ENCODE assay signal across 2 cellular contexts in genomic region chr6:161011509-161012480, GRCh38.
TF ChIP-seq lines count a peak whose summit lies in the region.

No MANE protein-coding gene starts in this region.

TF ChIP-seq in GM12878, 131 proteins besides CTCF, POLR2A, EP300 and RAD21:
- TF ChIP-seq, protein P1, sequence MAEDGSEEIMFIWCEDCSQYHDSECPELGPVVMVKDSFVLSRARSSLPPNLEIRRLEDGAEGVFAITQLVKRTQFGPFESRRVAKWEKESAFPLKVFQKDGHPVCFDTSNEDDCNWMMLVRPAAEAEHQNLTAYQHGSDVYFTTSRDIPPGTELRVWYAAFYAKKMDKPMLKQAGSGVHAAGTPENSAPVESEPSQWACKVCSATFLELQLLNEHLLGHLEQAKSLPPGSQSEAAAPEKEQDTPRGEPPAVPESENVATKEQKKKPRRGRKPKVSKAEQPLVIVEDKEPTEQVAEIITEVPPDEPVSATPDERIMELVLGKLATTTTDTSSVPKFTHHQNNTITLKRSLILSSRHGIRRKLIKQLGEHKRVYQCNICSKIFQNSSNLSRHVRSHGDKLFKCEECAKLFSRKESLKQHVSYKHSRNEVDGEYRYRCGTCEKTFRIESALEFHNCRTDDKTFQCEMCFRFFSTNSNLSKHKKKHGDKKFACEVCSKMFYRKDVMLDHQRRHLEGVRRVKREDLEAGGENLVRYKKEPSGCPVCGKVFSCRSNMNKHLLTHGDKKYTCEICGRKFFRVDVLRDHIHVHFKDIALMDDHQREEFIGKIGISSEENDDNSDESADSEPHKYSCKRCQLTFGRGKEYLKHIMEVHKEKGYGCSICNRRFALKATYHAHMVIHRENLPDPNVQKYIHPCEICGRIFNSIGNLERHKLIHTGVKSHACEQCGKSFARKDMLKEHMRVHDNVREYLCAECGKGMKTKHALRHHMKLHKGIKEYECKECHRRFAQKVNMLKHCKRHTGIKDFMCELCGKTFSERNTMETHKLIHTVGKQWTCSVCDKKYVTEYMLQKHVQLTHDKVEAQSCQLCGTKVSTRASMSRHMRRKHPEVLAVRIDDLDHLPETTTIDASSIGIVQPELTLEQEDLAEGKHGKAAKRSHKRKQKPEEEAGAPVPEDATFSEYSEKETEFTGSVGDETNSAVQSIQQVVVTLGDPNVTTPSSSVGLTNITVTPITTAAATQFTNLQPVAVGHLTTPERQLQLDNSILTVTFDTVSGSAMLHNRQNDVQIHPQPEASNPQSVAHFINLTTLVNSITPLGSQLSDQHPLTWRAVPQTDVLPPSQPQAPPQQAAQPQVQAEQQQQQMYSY (CRISPR knock-in tag; IDR thresholded peaks at IDR 0.05): no peak
- no peak for TF ChIP-seq SMC3 (IDR thresholded peaks at IDR 0.05; ENCODE audit: borderline replicate concordance, low read length)
- no peak for TF ChIP-seq BMI1 (IDR thresholded peaks at IDR 0.05; ENCODE audit: borderline replicate concordance)
- no peak for TF ChIP-seq STAT3 (IDR thresholded peaks at IDR 0.05; ENCODE audit: low read depth, low read length)
- no peak for TF ChIP-seq ZNF622 (IDR thresholded peaks at IDR 0.05)
- no peak for TF ChIP-seq RAD51 (IDR thresholded peaks at IDR 0.05)
- no peak for TF ChIP-seq TCF12 (IDR thresholded peaks at IDR 0.05; ENCODE audit: low read depth, low read length)
- TF ChIP-seq ZNF217 (IDR thresholded peaks at IDR 0.05): no peak
- no peak for TF ChIP-seq NKRF (conservative IDR thresholded peaks at IDR 0.05)
- no peak for TF ChIP-seq RELA (IDR thresholded peaks at IDR 0.05; ENCODE audit: borderline replicate concordance, partially characterized antibody)
- no peak for TF ChIP-seq EZH2 (IDR thresholded peaks at IDR 0.05; ENCODE audit: borderline replicate concordance, control insufficient read depth, low read depth, low read length)
- no peak for TF ChIP-seq MTA3 (IDR thresholded peaks at IDR 0.05; ENCODE audit: borderline replicate concordance, low read length)
- TF ChIP-seq CEBPB (IDR thresholded peaks at IDR 0.05; ENCODE audit: borderline replicate concordance in 1 of 2, low read depth in 2 of 2, low read length in 2 of 2): no peak
- no peak for TF ChIP-seq PAX8 (IDR thresholded peaks at IDR 0.05)
- no peak for TF ChIP-seq NR2C1 (IDR thresholded peaks at IDR 0.05)
TF ChIP-seq in GM12878: peak in this region for 0.

TF ChIP-seq in HEK293T, 16 proteins besides CTCF, POLR2A, EP300 and RAD21:
- no peak for TF ChIP-seq FOXK2 (IDR thresholded peaks at IDR 0.05)
- no peak for TF ChIP-seq FOXA1 (IDR thresholded peaks at IDR 0.05)
- TF ChIP-seq ELF4 (IDR thresholded peaks at IDR 0.05): no peak
- no peak for TF ChIP-seq ZNF384 (IDR thresholded peaks at IDR 0.05)
- TF ChIP-seq SP1 (IDR thresholded peaks at IDR 0.05): no peak
- TF ChIP-seq SUZ12 (IDR thresholded peaks at IDR 0.05): no peak
- no peak for TF ChIP-seq ARNT (IDR thresholded peaks at IDR 0.05)
- no peak for TF ChIP-seq NFRKB (IDR thresholded peaks at IDR 0.05)
- TF ChIP-seq BHLHE40 (IDR thresholded peaks at IDR 0.05; ENCODE audit: borderline replicate concordance): no peak
- no peak for TF ChIP-seq FOXM1 (IDR thresholded peaks at IDR 0.05; ENCODE audit: borderline replicate concordance)
- TF ChIP-seq LEF1 (IDR thresholded peaks at IDR 0.05; ENCODE audit: borderline replicate concordance): no peak
- TF ChIP-seq CTBP1 (IDR thresholded peaks at IDR 0.05; ENCODE audit: borderline replicate concordance): no peak
- TF ChIP-seq TARDBP (IDR thresholded peaks at IDR 0.05): no peak
- no peak for TF ChIP-seq HDGF (IDR thresholded peaks at IDR 0.05; ENCODE audit: borderline replicate concordance)
- TF ChIP-seq L3MBTL2 (conservative IDR thresholded peaks at IDR 0.05): no peak
- TF ChIP-seq, protein P2, sequence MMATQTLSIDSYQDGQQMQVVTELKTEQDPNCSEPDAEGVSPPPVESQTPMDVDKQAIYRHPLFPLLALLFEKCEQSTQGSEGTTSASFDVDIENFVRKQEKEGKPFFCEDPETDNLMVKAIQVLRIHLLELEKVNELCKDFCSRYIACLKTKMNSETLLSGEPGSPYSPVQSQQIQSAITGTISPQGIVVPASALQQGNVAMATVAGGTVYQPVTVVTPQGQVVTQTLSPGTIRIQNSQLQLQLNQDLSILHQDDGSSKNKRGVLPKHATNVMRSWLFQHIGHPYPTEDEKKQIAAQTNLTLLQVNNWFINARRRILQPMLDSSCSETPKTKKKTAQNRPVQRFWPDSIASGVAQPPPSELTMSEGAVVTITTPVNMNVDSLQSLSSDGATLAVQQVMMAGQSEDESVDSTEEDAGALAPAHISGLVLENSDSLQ (IDR thresholded peaks at IDR 0.05): no peak
